Comparison of ENCODE assay signal across 8 cellular contexts in genomic region chr13:73849292-73849691, GRCh38.
A peak's percentile ranks its signal among the peaks of the same experiment; 100 is the strongest.
DNase-seq lines count a peak whose midpoint lies in the region; ATAC-seq, FAIRE-seq and TF ChIP-seq lines count a peak whose summit lies in the region.

No MANE protein-coding gene starts in this region.

- TF ChIP-seq CTCF in D721Med (IDR thresholded peaks at IDR 0.05; ENCODE audit: insufficient read depth, missing control alignments): peak; percentile 1
- peak in 5 of 6 experiments; percentile 24 to 40 (median 31) for TF ChIP-seq CTCF in Peyer's patch (IDR thresholded peaks at IDR 0.05)

- H3K36me3 ChIP-seq in Peyer's patch: no peaks in the 10 kb centered on the region

- no peak overlapping the region for H3K4me3 ChIP-seq in Peyer's patch

- intact Hi-C loops in posterior cingulate gyrus (cut with DNase I): no loop called here

- no peak for DNase-seq in D721Med (ENCODE audit: insufficient read length, low spot score)
- peak in 1 of 3 donors; percentile 49 for DNase-seq in Peyer's patch
- DNase-seq in hepatic stellate cell (ENCODE audit: low spot score): peak; percentile 2
- no peak for DNase-seq in stimulated activated naive CD4-positive, alpha-beta T cell treated with Interleukin-2 at 50 U/mL for 16 hours (lab: John Stamatoyannopoulos, UW)
- DNase-seq in mucosa of gallbladder (ENCODE audit: low spot score): no peak
- DNase-seq in posterior cingulate gyrus: no peak

- no peak overlapping the region for H3K27ac ChIP-seq in Peyer's patch

- no peak for TF ChIP-seq POLR2A in Peyer's patch (IDR thresholded peaks at IDR 0.05)

- ATAC-seq in GM21447 (IDR thresholded peaks at IDR 0.05; ENCODE audit: unreplicated experiment) (peak; percentile 53), GM19397 (IDR thresholded peaks at IDR 0.05; ENCODE audit: unreplicated experiment) (no peak)

- no peak for FAIRE-seq in D721Med (lab: Jason Lieb, UNC)

- H3K27me3 ChIP-seq in Peyer's patch: no peaks in the 10 kb centered on the region

- H3K4me1 ChIP-seq in Peyer's patch: no peaks in the 10 kb centered on the region

- H3K9me3 ChIP-seq in Peyer's patch: no peaks in the 10 kb centered on the region
